16 cellular contexts compared by ENCODE assay signal in the genomic region with DNA sequence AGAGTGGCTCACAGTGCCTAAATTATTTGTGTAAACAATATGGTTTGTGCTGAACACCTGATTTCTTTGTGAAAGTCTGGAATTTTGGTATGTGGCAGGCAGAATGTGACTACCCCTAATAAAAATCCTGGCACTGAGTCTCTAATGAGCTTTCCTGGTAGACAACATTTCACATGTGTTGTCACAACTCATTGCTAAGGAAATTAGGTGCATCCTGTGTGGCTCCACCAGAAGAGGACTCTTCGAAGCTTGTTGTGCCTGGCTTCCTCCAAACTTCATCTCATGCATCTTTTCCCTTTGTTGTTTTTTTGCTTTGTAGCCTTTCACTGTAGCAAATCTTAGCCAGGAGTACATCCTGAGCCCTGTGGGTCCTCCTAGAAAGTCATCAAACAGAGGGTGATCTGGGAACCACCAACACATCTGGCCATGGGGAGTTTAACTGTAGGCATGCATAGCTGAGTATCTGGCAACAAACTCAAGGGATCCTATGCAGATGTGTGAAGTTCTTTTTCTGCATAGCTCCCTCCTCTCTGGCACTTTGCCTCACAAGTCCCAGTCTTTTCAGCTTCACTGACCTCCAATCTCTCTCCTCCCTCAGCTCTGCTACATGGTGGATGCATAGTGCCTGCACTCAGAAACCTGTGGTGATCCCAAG. TPM values are rescaled to one million over a fixed set of nuclear protein-coding genes. Genes with fewer than 3 reads are reported as not detected.
DNase-seq lines count a peak whose midpoint lies in the region; ATAC-seq and TF ChIP-seq lines count a peak whose summit lies in the region.
"Had no signal": no experiment of that assay in that cellular context is flagged by ENCODE, and none has a peak within 500 bp of the region (broad histone marks: within the 10 kb centered on the region; RNA-seq: fewer than 3 reads in every experiment).

No MANE protein-coding gene starts in this region.

- H3K9me3 ChIP-seq in parathyroid adenoma (ENCODE audit: control insufficient read depth, low read length): no peaks in the 10 kb centered on the region
- H3K9me3 ChIP-seq: ascending aorta had no signal

- no peaks in the 10 kb centered on the region for H3K27me3 ChIP-seq in parathyroid adenoma (ENCODE audit: control insufficient read depth, insufficient read depth, low read length)
- H3K27me3 ChIP-seq: ascending aorta, tibial nerve had no signal

- ATAC-seq in GM21515 (IDR thresholded peaks at IDR 0.05; ENCODE audit: unreplicated experiment): no peak
- ATAC-seq: activated CD4-positive, CD25-positive, alpha-beta regulatory T cell treated with anti-CD3 and anti-CD28 coated beads, Interleukin-2, amount 50 U/mL, for 24 hours had no signal

- H3K36me3 ChIP-seq in parathyroid adenoma (ENCODE audit: control insufficient read depth, insufficient read depth, low read length): no peaks in the 10 kb centered on the region
- H3K36me3 ChIP-seq: ascending aorta, tibial nerve had no signal

- H3K9ac ChIP-seq in parathyroid adenoma: no peak overlapping the region
- H3K9ac ChIP-seq: SK-N-SH had no signal

- no peaks in the 10 kb centered on the region for H3K79me2 ChIP-seq in parathyroid adenoma

- no peak overlapping the region for H3K4me3 ChIP-seq in fibroblast of mammary gland (ENCODE audit: control insufficient read depth, low read depth, low read length)
- H3K4me3 ChIP-seq in parathyroid adenoma (ENCODE audit: low read depth, low read length): peak overlapping the region; percentile 33
- H3K4me3 ChIP-seq: ascending aorta, tibial nerve had no signal

- peaks cover 10% of the 10 kb centered on the region for H3K4me1 ChIP-seq in parathyroid adenoma

- no peak overlapping the region for H3K4me2 ChIP-seq in parathyroid adenoma (ENCODE audit: low read length)
- H3K4me2 ChIP-seq: SK-N-SH had no signal

- TF ChIP-seq CTCF in fibroblast of mammary gland (conservative IDR thresholded peaks at IDR 0.05; ENCODE audit: control insufficient read depth, insufficient read depth, low read depth, low read length) (no peak), parathyroid adenoma (IDR thresholded peaks at IDR 0.05) (no peak)

- H3K27ac ChIP-seq in parathyroid adenoma: peak overlapping the region; percentile 31
- H3K27ac ChIP-seq: 22Rv1, ascending aorta had no signal

- H2AFZ ChIP-seq in parathyroid adenoma: no peak overlapping the region

- peak; percentile 30 for DNase-seq in DMS79 treated with DMSO at 0.1 percent for 48 hours (lab: John Stamatoyannopoulos, UW)
- no peak for DNase-seq in DMS79 (lab: John Stamatoyannopoulos, UW)
- DNase-seq in RPMI7951 (ENCODE audit: low read depth): peak; percentile 66
- peak; percentile 28 for DNase-seq in fibroblast of mammary gland (ENCODE audit: low read depth)
- no peak for DNase-seq in superior temporal gyrus (ENCODE audit: extremely low spot score)
- no peak for DNase-seq in globus pallidus (ENCODE audit: low spot score)
- DNase-seq: activated T-cell treated with anti-CD3 and anti-CD28 coated beads, Interleukin-2, amount 50 U/mL, for 24 hours; GOT3; hypothalamus; SK-N-SH had no signal

RNA-seq across cellular contexts. Expression of a gene that starts 42.1 kb away (rescaled TPM):
- total RNA-seq in RPMI7951 (2014; rRNA removed; shearing (Covaris generic)): 4.9 and 5.0 TPM in 2 replicates

Comparison
In these comparisons a context has a peak if more than half of its experiments do, and no peak if none do; other contexts are left out.
1. DNase-seq: peak in DMS79 treated with DMSO at 0.1 percent for 48 hours (single experiment), RPMI7951 (single experiment) and fibroblast of mammary gland (single experiment); none in DMS79 (single experiment), superior temporal gyrus (single experiment) and globus pallidus (single experiment).